Comparison of ENCODE assay signal across 19 cellular contexts in the genomic region with DNA sequence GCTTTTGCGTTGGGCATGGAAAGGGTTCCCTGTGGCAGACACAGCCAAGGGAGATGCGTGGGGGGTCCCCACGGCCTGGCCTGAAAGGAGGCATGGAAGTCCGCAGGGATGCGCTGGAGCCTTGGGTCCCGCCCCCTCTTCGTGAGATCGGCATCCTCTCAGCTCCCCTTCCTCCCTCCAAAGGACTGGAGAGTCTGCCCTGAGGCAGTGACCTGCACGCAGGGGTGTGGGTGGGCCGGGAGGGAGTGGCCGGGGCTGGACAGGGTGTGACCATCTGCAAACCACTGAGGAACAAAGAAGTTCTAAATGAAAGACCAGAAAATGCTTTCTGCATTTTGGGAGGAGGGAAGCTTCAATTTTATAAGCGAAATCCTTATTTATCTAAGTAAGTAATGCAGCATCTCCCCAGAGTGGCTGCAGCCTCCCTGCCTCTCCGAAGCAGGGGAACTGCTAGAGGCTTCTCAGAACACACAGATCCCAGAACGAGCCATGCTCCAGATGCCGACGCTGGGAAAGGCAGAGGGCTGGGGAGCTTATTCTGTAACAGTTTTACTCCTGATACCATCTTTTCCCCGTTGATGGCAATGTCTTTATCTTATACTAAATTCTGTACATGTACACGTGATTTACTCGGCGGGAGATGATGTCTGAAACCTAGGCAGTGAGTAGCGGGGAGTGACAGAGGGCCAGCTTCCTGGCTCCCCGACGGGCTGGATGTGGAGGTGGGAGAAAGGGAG.
DNase-seq lines count a peak whose midpoint lies in the region; ATAC-seq, FAIRE-seq and TF ChIP-seq lines count a peak whose summit lies in the region.
"Had no signal": no experiment of that assay in that cellular context is flagged by ENCODE, and none has a peak within 500 bp of the region (broad histone marks: within the 10 kb centered on the region; RNA-seq: fewer than 3 reads in every experiment).

No MANE protein-coding gene starts in this region.

- H3K27me3 Mint-ChIP-seq in Caco-2 (ENCODE audit: insufficient read depth, unreplicated experiment), result no peaks in the 10 kb centered on the region
- H3K27me3 Mint-ChIP-seq in neural crest cell (ENCODE audit: low read depth), result peaks cover 3% of the 10 kb centered on the region
- H3K27me3 Mint-ChIP-seq: activated CD8-positive, alpha-beta memory T cell treated with anti-CD3 and anti-CD28 coated beads, Interleukin-2, amount 10 ng/mL, durations not matched to agents 7 days and 5 days had no signal

- DNase-seq in Caco-2 (no peak), coronary artery (ENCODE audit: low spot score) (no peak), neural crest cell (ENCODE audit: low read depth, low spot score) (no peak), substantia nigra (lab: John Stamatoyannopoulos, UW) (no peak), NCI-H1930 (lab: John Stamatoyannopoulos, UW) (no peak), NCI-H446 treated with DMSO at 0.1 percent for 48 hours (lab: John Stamatoyannopoulos, UW) (no peak), GM12891 (ENCODE audit: insufficient read length, low spot score) (no peak)
- DNase-seq: activated CD8-positive, alpha-beta memory T cell treated with anti-CD3 and anti-CD28 coated beads, Interleukin-2, amount 10 ng/mL, durations not matched to agents 7 days and 5 days; activated effector memory CD4-positive, alpha-beta T cell treated with anti-CD3 and anti-CD28 coated beads, Interleukin-2, amount 50 U/mL, for 16 hours; Calu3; colonic mucosa; GDM1; mesendoderm; NCI-H1417; NK-92 treated with Interleukin-12 subunit alpha and Interleukin-12 subunit beta, amount 100 ng/mL, for 24 hours had no signal

- H3K4me3 Mint-ChIP-seq in Caco-2 (ENCODE audit: unreplicated experiment) (no peak overlapping the region), neural crest cell (peak overlapping the region; percentile 33)
- H3K4me3 Mint-ChIP-seq: activated CD8-positive, alpha-beta memory T cell treated with anti-CD3 and anti-CD28 coated beads, Interleukin-2, amount 10 ng/mL, durations not matched to agents 7 days and 5 days had no signal

- H3K27ac ChIP-seq in coronary artery, result peak overlapping the region; percentile 25 to 53
- peak overlapping the region; percentile 72 for H3K27ac ChIP-seq in substantia nigra (ENCODE audit: low read depth, low read length, poor library complexity, severe bottlenecking)
- H3K27ac ChIP-seq: colonic mucosa, neutrophil had no signal

- FAIRE-seq in GM12891 (lab: Jason Lieb, UNC), result no peak
- FAIRE-seq: urothelium cell line had no signal

- H3K9me3 ChIP-seq in Caco-2, result no peaks in the 10 kb centered on the region
- H3K9me3 ChIP-seq: colonic mucosa, neutrophil had no signal

- H3K9me3 Mint-ChIP-seq in Caco-2 (ENCODE audit: unreplicated experiment) (no peaks in the 10 kb centered on the region), neural crest cell (no peaks in the 10 kb centered on the region)

- no peaks in the 10 kb centered on the region for H3K36me3 ChIP-seq in Caco-2 (ENCODE audit: control insufficient read depth, insufficient read depth, low read length)
- H3K36me3 ChIP-seq: colonic mucosa, neutrophil had no signal

- H3K4me1 Mint-ChIP-seq in Caco-2 (ENCODE audit: low read depth, unreplicated experiment), result peaks cover 26% of the 10 kb centered on the region
- H3K4me1 Mint-ChIP-seq in neural crest cell, result peaks cover 70% of the 10 kb centered on the region

- no peak for TF ChIP-seq CTCF in Caco-2 (IDR thresholded peaks at IDR 0.05; ENCODE audit: insufficient read depth in 1 of 2, low read depth in 1 of 2, low read length in 1 of 2, severe bottlenecking in 1 of 2, unreplicated experiment in 1 of 2)
- no peak for TF ChIP-seq CTCF in coronary artery (IDR thresholded peaks at IDR 0.05)
- no peak for TF ChIP-seq CTCF in neural crest cell (conservative IDR thresholded peaks at IDR 0.05)

- H3K4me1 ChIP-seq in Caco-2, result peaks cover 37% of the 10 kb centered on the region

- H3K27me3 ChIP-seq in Caco-2 (replicated peaks; ENCODE audit: control insufficient read depth, insufficient read depth, low read length), result no peaks in the 10 kb centered on the region
- H3K27me3 ChIP-seq: colonic mucosa had no signal

- no peak overlapping the region for H3K4me3 ChIP-seq in Caco-2 (ENCODE audit: low read depth, low read length)
- H3K4me3 ChIP-seq in coronary artery, result no peak overlapping the region
- H3K4me3 ChIP-seq: colonic mucosa, skin epidermis had no signal

- BruUV-seq in Caco-2 (replicated peaks; lab: Mats Ljungman, UMichigan), result no TSS peak

- TF ChIP-seq POLR2A in GM12891 (IDR thresholded peaks at IDR 0.05; ENCODE audit: low read depth, low read length), result no peak

- POLR2A ChIA-PET in Caco-2 (lab: Charles Lee), result no interaction called here

- H3K36me3 Mint-ChIP-seq in Caco-2 (ENCODE audit: insufficient read depth, unreplicated experiment), result peaks cover 69% of the 10 kb centered on the region
- H3K36me3 Mint-ChIP-seq in neural crest cell (ENCODE audit: low read depth), result peaks cover 15% of the 10 kb centered on the region
- H3K36me3 Mint-ChIP-seq: activated CD8-positive, alpha-beta memory T cell treated with anti-CD3 and anti-CD28 coated beads, Interleukin-2, amount 10 ng/mL, durations not matched to agents 7 days and 5 days had no signal

- intact Hi-C loops in Caco-2 (cut with micrococcal nuclease; ENCODE audit: unreplicated experiment), result no loop called here

- no peak for ATAC-seq in GM18498 (IDR thresholded peaks at IDR 0.05; ENCODE audit: unreplicated experiment)
- ATAC-seq: activated CD8-positive, alpha-beta memory T cell treated with anti-CD3 and anti-CD28 coated beads, Interleukin-2, amount 10 ng/mL, durations not matched to agents 7 days and 5 days had no signal

- H3K27ac Mint-ChIP-seq in Caco-2 (ENCODE audit: unreplicated experiment) (peak overlapping the region; percentile 22), neural crest cell (ENCODE audit: unreplicated experiment) (no peak overlapping the region)
- H3K27ac Mint-ChIP-seq: activated CD8-positive, alpha-beta memory T cell treated with anti-CD3 and anti-CD28 coated beads, Interleukin-2, amount 10 ng/mL, durations not matched to agents 7 days and 5 days had no signal

- CTCF ChIA-PET in Caco-2 (lab: Charles Lee), result no interaction called here

TF ChIP-seq in GM12891, 5 proteins besides CTCF, POLR2A, EP300 and RAD21:
- TF ChIP-seq SPI1 (IDR thresholded peaks at IDR 0.05; ENCODE audit: low read depth, low read length), result no peak
- TF ChIP-seq TAF1 (IDR thresholded peaks at IDR 0.05; ENCODE audit: low read depth, low read length), result no peak
- TF ChIP-seq POU2F2 (IDR thresholded peaks at IDR 0.05; ENCODE audit: low read depth, low read length), result no peak
- TF ChIP-seq PAX5 (IDR thresholded peaks at IDR 0.05; ENCODE audit: insufficient read depth, low read length, severe bottlenecking), result no peak
- no peak for TF ChIP-seq POLR2AphosphoS5 (IDR thresholded peaks at IDR 0.05; ENCODE audit: low read depth, low read length)
TF ChIP-seq in GM12891: peak in this region for 0.
